In genomic region chr1:61455400-61455799, GRCh38 we compare ENCODE assay signal across 12 cellular contexts.
"Had no signal": no experiment of that assay in that cellular context is flagged by ENCODE, and none has a peak within 500 bp of the region (broad histone marks: within the 10 kb centered on the region; RNA-seq: fewer than 3 reads in every experiment).

No MANE protein-coding gene starts in this region.

- H3K36me3 ChIP-seq: neural progenitor cell had no signal

- DNase-seq: activated CD8-positive, alpha-beta memory T cell treated with anti-CD3 and anti-CD28 coated beads, Interleukin-2, amount 10 ng/mL, durations not matched to agents 7 days and 5 days; activated effector memory CD4-positive, alpha-beta T cell treated with anti-CD3 and anti-CD28 coated beads, Interleukin-2, amount 50 U/mL, for 16 hours; activated T-cell treated with anti-CD3 and anti-CD28 coated beads, Interleukin-2, amount 50 U/mL, for 4 hours; amygdala; esophagus squamous epithelium; foreskin fibroblast; left lung; pancreas; stimulated activated CD4-positive, alpha-beta T cell treated with anti-CD3 and anti-CD28 coated beads, Interleukin-4, amount 100 ng/mL, for 1 hour; stimulated activated CD8-positive, alpha-beta memory T cell treated with anti-CD3 and anti-CD28 coated beads, Interleukin-4, amount 100 ng/mL, for 48 hours had no signal

- H3K9ac ChIP-seq: neural progenitor cell had no signal

- H3K4me3 ChIP-seq: esophagus squamous epithelium, left lung, neural progenitor cell, pancreas had no signal

- H3K27ac ChIP-seq: left lung, neural progenitor cell, pancreas had no signal

- H3K27me3 ChIP-seq: esophagus squamous epithelium, left lung, neural progenitor cell, pancreas had no signal

- H3K9me3 ChIP-seq: esophagus squamous epithelium, left lung, pancreas had no signal

- H3K4me2 ChIP-seq: neural progenitor cell had no signal

- ATAC-seq: activated CD8-positive, alpha-beta memory T cell treated with anti-CD3 and anti-CD28 coated beads, Interleukin-2, amount 10 ng/mL, durations not matched to agents 7 days and 5 days; activated naive CD4-positive, alpha-beta T cell treated with anti-CD3 and anti-CD28 coated beads, Interleukin-2, amount 50 U/mL, for 72 hours; activated T-cell treated with anti-CD3 and anti-CD28 coated beads, Interleukin-2, amount 50 U/mL, for 4 hours; left lung; pancreas had no signal
